17 cellular contexts compared by ENCODE assay signal in genomic region chr1:2582401-2582800, GRCh38. TPM values are rescaled to one million over a fixed set of nuclear protein-coding genes. Genes with fewer than 3 reads are reported as not detected.
A peak's percentile ranks its signal among the peaks of the same experiment; 100 is the strongest.
DNase-seq lines count a peak whose midpoint lies in the region; ATAC-seq and TF ChIP-seq lines count a peak whose summit lies in the region.
"Had no signal": no experiment of that assay in that cellular context is flagged by ENCODE, and none has a peak within 500 bp of the region (broad histone marks: within the 10 kb centered on the region; RNA-seq: fewer than 3 reads in every experiment).

No MANE protein-coding gene starts in this region.

- H3K9me3 ChIP-seq in spleen (no peaks in the 10 kb centered on the region), thyroid gland (no peaks in the 10 kb centered on the region)
- H3K9me3 ChIP-seq: adrenal gland, heart left ventricle, SJSA1, vagina had no signal

- DNase-seq in activated CD8-positive, alpha-beta T cell treated with anti-CD3 and anti-CD28 coated beads for 36 hours: no peak
- DNase-seq in activated CD8-positive, alpha-beta T cell treated with anti-CD3 and anti-CD28 coated beads, Interleukin-2, amount 10 ng/mL, durations not matched to agents 7 days and 5 days: no peak
- DNase-seq in activated B cell treated with CpG ODN at 0.5 μM for 24 hours (no peak), glomerular visceral epithelial cell (ENCODE audit: extremely low spot score) (peak; percentile 17), spleen (no peak), thyroid gland (no peak), SKM-1 treated with dmso at 0.1 percent for 144 hours (lab: John Stamatoyannopoulos, UW; ENCODE audit: unreplicated experiment) (no peak)
- DNase-seq: GOT3; NCI-H2227 treated with DMSO at 0.1 percent for 48 hours; retina; stimulated activated CD4-positive, alpha-beta T cell treated with anti-CD3 and anti-CD28 coated beads, Interleukin-4, amount 100 ng/mL, for 1 hour had no signal

- no peak overlapping the region for H3K4me3 Mint-ChIP-seq in activated CD8-positive, alpha-beta T cell treated with anti-CD3 and anti-CD28 coated beads for 36 hours
- no peak overlapping the region for H3K4me3 Mint-ChIP-seq in activated CD8-positive, alpha-beta T cell treated with anti-CD3 and anti-CD28 coated beads, Interleukin-2, amount 10 ng/mL, durations not matched to agents 7 days and 5 days
- peak overlapping the region; percentile 9 for H3K4me3 Mint-ChIP-seq in activated B cell treated with CpG ODN at 0.5 μM for 24 hours

- H3K9me3 Mint-ChIP-seq in activated CD8-positive, alpha-beta T cell treated with anti-CD3 and anti-CD28 coated beads for 36 hours: peaks cover 3% of the 10 kb centered on the region
- H3K9me3 Mint-ChIP-seq in activated CD8-positive, alpha-beta T cell treated with anti-CD3 and anti-CD28 coated beads, Interleukin-2, amount 10 ng/mL, durations not matched to agents 7 days and 5 days (ENCODE audit: insufficient read depth): no peaks in the 10 kb centered on the region
- H3K9me3 Mint-ChIP-seq in activated B cell treated with CpG ODN at 0.5 μM for 24 hours: peaks cover 3% of the 10 kb centered on the region

- peaks cover 29% of the 10 kb centered on the region for H3K36me3 Mint-ChIP-seq in activated CD8-positive, alpha-beta T cell treated with anti-CD3 and anti-CD28 coated beads for 36 hours (ENCODE audit: low read depth)
- H3K36me3 Mint-ChIP-seq in activated CD8-positive, alpha-beta T cell treated with anti-CD3 and anti-CD28 coated beads, Interleukin-2, amount 10 ng/mL, durations not matched to agents 7 days and 5 days (ENCODE audit: low read depth): peaks cover 13% of the 10 kb centered on the region
- H3K36me3 Mint-ChIP-seq in activated B cell treated with CpG ODN at 0.5 μM for 24 hours (ENCODE audit: low read depth): peaks cover 5% of the 10 kb centered on the region

- no peak overlapping the region for H3K4me3 ChIP-seq in spleen
- H3K4me3 ChIP-seq in thyroid gland (replicated peaks in 1 of 3): no peak overlapping the region
- H3K4me3 ChIP-seq: adrenal gland, heart left ventricle, SJSA1, vagina had no signal

- 75 to 81% (median 77%) methylated on average over 7 of the region's 7 CpGs for WGBS in spleen, 5 donors
- WGBS in thyroid gland, 2 donors: 54 to 63% methylated on average over 5 to 7 of the region's 7 CpGs

- TF ChIP-seq CTCF in activated CD8-positive, alpha-beta T cell treated with anti-CD3 and anti-CD28 coated beads for 36 hours (IDR thresholded peaks at IDR 0.05): no peak
- TF ChIP-seq CTCF in activated B cell treated with CpG ODN at 0.5 μM for 24 hours (IDR thresholded peaks at IDR 0.05) (no peak), spleen (IDR thresholded peaks at IDR 0.05 in 8 of 11, conservative IDR thresholded peaks at IDR 0.05 in 3 of 11) (no peak), thyroid gland (IDR thresholded peaks at IDR 0.05) (no peak)

- no peak for ATAC-seq in activated CD8-positive, alpha-beta T cell treated with anti-CD3 and anti-CD28 coated beads for 36 hours
- no peak for ATAC-seq in activated CD8-positive, alpha-beta T cell treated with anti-CD3 and anti-CD28 coated beads, Interleukin-2, amount 10 ng/mL, durations not matched to agents 7 days and 5 days
- no peak for ATAC-seq in activated B cell treated with CpG ODN at 0.5 μM for 24 hours (ENCODE audit: low read depth)
- ATAC-seq in GM18519 (IDR thresholded peaks at IDR 0.05; ENCODE audit: low FRiP score, unreplicated experiment): no peak
- ATAC-seq: heart left ventricle had no signal

- intact Hi-C loops in activated CD8-positive, alpha-beta T cell treated with anti-CD3 and anti-CD28 coated beads for 36 hours (cut with micrococcal nuclease): loop anchor here (10.0 kb wide), 1 partner anchor 62 kb away; no protein-coding TSS in a partner anchor
- intact Hi-C loops in activated B cell treated with CpG ODN at 0.5 μM for 24 hours (cut with micrococcal nuclease): loop anchor here (10.0 kb wide), 2 partner anchors 808 to 1322 kb away; partner anchors contain the start of genes C1orf174 and NADK
- intact Hi-C loops in spleen (cut with DNase I; ENCODE audit: low total_unique reads): no loop called here
- intact Hi-C loops in thyroid gland (cut with DNase I): no loop called here

- peaks cover 66% of the 10 kb centered on the region for H3K4me1 Mint-ChIP-seq in activated CD8-positive, alpha-beta T cell treated with anti-CD3 and anti-CD28 coated beads for 36 hours (ENCODE audit: low read depth)
- peaks cover 60% of the 10 kb centered on the region for H3K4me1 Mint-ChIP-seq in activated CD8-positive, alpha-beta T cell treated with anti-CD3 and anti-CD28 coated beads, Interleukin-2, amount 10 ng/mL, durations not matched to agents 7 days and 5 days (ENCODE audit: low read depth)
- H3K4me1 Mint-ChIP-seq in activated B cell treated with CpG ODN at 0.5 μM for 24 hours: peaks cover 76% of the 10 kb centered on the region

- peaks cover 38 to 91% (median 68%) of the 10 kb centered on the region in 6 donors for H3K4me1 ChIP-seq in spleen
- H3K4me1 ChIP-seq in thyroid gland: peaks cover 26 to 40% of the 10 kb centered on the region in 2 donors

- POLR2A ChIA-PET in activated CD8-positive, alpha-beta T cell treated with anti-CD3 and anti-CD28 coated beads for 36 hours (lab: Charles Lee): interaction anchor here (1.4 to 6.2 kb wide), 4 partner anchors 9 to 56 kb away, joined by 4 to 100 read pairs (median 27); partner anchors contain the start of genes PANK4 and TNFRSF14
- POLR2A ChIA-PET in activated CD8-positive, alpha-beta T cell treated with anti-CD3 and anti-CD28 coated beads, Interleukin-2, amount 10 ng/mL, durations not matched to agents 7 days and 5 days (lab: Charles Lee): interaction anchor here (3.2 kb wide), 1 partner anchor 26 kb away, joined by 13 read pairs; the partner anchor contains the start of gene TNFRSF14
- POLR2A ChIA-PET in activated B cell treated with CpG ODN at 0.5 μM for 24 hours (lab: Charles Lee): interaction anchor here (6.5 to 8.1 kb wide), 2 partner anchors 26 to 35 kb away, joined by 209 to 224 read pairs; partner anchors contain the start of gene TNFRSF14

- H3K27me3 Mint-ChIP-seq in activated CD8-positive, alpha-beta T cell treated with anti-CD3 and anti-CD28 coated beads for 36 hours: no peaks in the 10 kb centered on the region
- no peaks in the 10 kb centered on the region for H3K27me3 Mint-ChIP-seq in activated CD8-positive, alpha-beta T cell treated with anti-CD3 and anti-CD28 coated beads, Interleukin-2, amount 10 ng/mL, durations not matched to agents 7 days and 5 days (ENCODE audit: low read depth)
- no peaks in the 10 kb centered on the region for H3K27me3 Mint-ChIP-seq in activated B cell treated with CpG ODN at 0.5 μM for 24 hours

- peak overlapping the region; percentile 86 for H3K27ac Mint-ChIP-seq in activated CD8-positive, alpha-beta T cell treated with anti-CD3 and anti-CD28 coated beads for 36 hours
- no peak overlapping the region for H3K27ac Mint-ChIP-seq in activated CD8-positive, alpha-beta T cell treated with anti-CD3 and anti-CD28 coated beads, Interleukin-2, amount 10 ng/mL, durations not matched to agents 7 days and 5 days
- H3K27ac Mint-ChIP-seq in activated B cell treated with CpG ODN at 0.5 μM for 24 hours: peak overlapping the region; percentile 93

- peaks cover 0 to 7% (median 0%) of the 10 kb centered on the region in 7 donors for H3K27me3 ChIP-seq in spleen (replicated peaks in 1 of 7)
- no peaks in the 10 kb centered on the region for H3K27me3 ChIP-seq in thyroid gland
- H3K27me3 ChIP-seq: vagina had no signal

- CTCF ChIA-PET in activated CD8-positive, alpha-beta T cell treated with anti-CD3 and anti-CD28 coated beads for 36 hours (lab: Charles Lee): interaction anchor here (2.2 to 2.4 kb wide), 2 partner anchors 21 to 35 kb away, joined by 11 read pairs; no protein-coding TSS in a partner anchor
- CTCF ChIA-PET in activated CD8-positive, alpha-beta T cell treated with anti-CD3 and anti-CD28 coated beads, Interleukin-2, amount 10 ng/mL, durations not matched to agents 7 days and 5 days (lab: Charles Lee): interaction anchor here (5.0 kb wide), 1 partner anchor 35 kb away, joined by 28 read pairs; no protein-coding TSS in a partner anchor
- CTCF ChIA-PET in activated B cell treated with CpG ODN at 0.5 μM for 24 hours (lab: Charles Lee): interaction anchor here (1.4 kb wide), 1 partner anchor 56 kb away, joined by 3 read pairs; the partner anchor contains the start of gene PANK4

- peak overlapping the region in 6 of 8 donors; percentile 11 to 95 (median 62) for H3K27ac ChIP-seq in spleen
- no peak overlapping the region for H3K27ac ChIP-seq in thyroid gland
- H3K27ac ChIP-seq: adrenal gland, SJSA1, vagina had no signal

- H3K36me3 ChIP-seq in spleen: no peaks in the 10 kb centered on the region
- H3K36me3 ChIP-seq in thyroid gland: no peaks in the 10 kb centered on the region
- H3K36me3 ChIP-seq: adrenal gland, heart left ventricle, SJSA1, vagina had no signal

- TF ChIP-seq POLR2A in spleen (IDR thresholded peaks at IDR 0.05) (no peak), thyroid gland (IDR thresholded peaks at IDR 0.05) (no peak)

RNA-seq across cellular contexts. Expression of gene PRXL2B, which starts 4.2 kb away (rescaled TPM):
- total RNA-seq in activated CD8-positive, alpha-beta T cell treated with anti-CD3 and anti-CD28 coated beads for 36 hours: 10 to 100 TPM; 39.1 to 43.6 TPM
- 10 to 100 TPM; 35.6 to 40.6 TPM for total RNA-seq in activated CD8-positive, alpha-beta T cell treated with anti-CD3 and anti-CD28 coated beads, Interleukin-2, amount 10 ng/mL, durations not matched to agents 7 days and 5 days
- 12.6 and 13.5 TPM in 2 replicates for total RNA-seq in activated B cell treated with CpG ODN at 0.5 μM for 24 hours
- total RNA-seq in spleen: 10 to 100 TPM; 21.9 to 43.0 (median 26.7) TPM
- 10 to 100 TPM; 10.7 to 29.0 (median 13.2) TPM for polyA plus RNA-seq in spleen
- 10 to 100 TPM; 14.6 to 24.7 (median 18.0) TPM for total RNA-seq in thyroid gland

RNA-seq across cellular contexts. Expression of gene TNFRSF14, which starts 26.2 kb away (rescaled TPM):
- 100 to 1,000 TPM; 134 to 140 TPM for total RNA-seq in activated CD8-positive, alpha-beta T cell treated with anti-CD3 and anti-CD28 coated beads for 36 hours
- total RNA-seq in activated CD8-positive, alpha-beta T cell treated with anti-CD3 and anti-CD28 coated beads, Interleukin-2, amount 10 ng/mL, durations not matched to agents 7 days and 5 days: 10 to 100 TPM; 85.8 to 86.5 TPM
- 140 and 148 TPM in 2 replicates for total RNA-seq in activated B cell treated with CpG ODN at 0.5 μM for 24 hours
- 100 to 1,000 TPM; 146 to 203 (median 190) TPM for total RNA-seq in spleen
- polyA plus RNA-seq in spleen: 100 to 1,000 TPM; 167 to 366 (median 302) TPM
- total RNA-seq in thyroid gland: 10 to 100 TPM; 36.3 to 47.5 (median 46.7) TPM

RNA-seq across cellular contexts. Expression of gene MMEL1, which starts 50.4 kb away (rescaled TPM):
- 1 to 10 TPM; 1.8 to 3.1 TPM for total RNA-seq in activated CD8-positive, alpha-beta T cell treated with anti-CD3 and anti-CD28 coated beads for 36 hours
- 1 to 10 TPM; 3.7 to 4.0 TPM for total RNA-seq in activated CD8-positive, alpha-beta T cell treated with anti-CD3 and anti-CD28 coated beads, Interleukin-2, amount 10 ng/mL, durations not matched to agents 7 days and 5 days
- total RNA-seq in activated B cell treated with CpG ODN at 0.5 μM for 24 hours: not detected in 2 replicates
- total RNA-seq in spleen: 1 to 10 TPM in 6 of 7 donors, not detected in 1; 1.9 to 4.6 (median 3.5) TPM
- 1 to 10 TPM; 2.5 to 6.4 (median 2.9) TPM for polyA plus RNA-seq in spleen
- 1 to 10 TPM in 2 of 4 donors, under 1 TPM in 1, not detected in 1; 0.98 to 2.5 (median 2.0) TPM for total RNA-seq in thyroid gland
- total RNA-seq: epithelial cell of proximal tubule, SJSA1 had no signal

RNA-seq across cellular contexts. Expression of gene HES5, which starts 52.3 kb away (rescaled TPM):
- total RNA-seq in activated CD8-positive, alpha-beta T cell treated with anti-CD3 and anti-CD28 coated beads for 36 hours: not detected
- not detected for total RNA-seq in activated CD8-positive, alpha-beta T cell treated with anti-CD3 and anti-CD28 coated beads, Interleukin-2, amount 10 ng/mL, durations not matched to agents 7 days and 5 days
- total RNA-seq in activated B cell treated with CpG ODN at 0.5 μM for 24 hours (not detected in 2 replicates), spleen (under 1 TPM in 4 of 7 donors, not detected in 3; 0.36 to 0.54 (median 0.42) TPM), thyroid gland (not detected)
- polyA plus RNA-seq in spleen: under 1 TPM in 1 of 3 donors, not detected in 2; 0.36 TPM
- total RNA-seq: adrenal gland, epithelial cell of proximal tubule, SJSA1, vagina had no signal
- polyA plus RNA-seq: adrenal gland had no signal

RNA-seq across cellular contexts. Expression of gene PANK4, which starts 56.0 kb away (rescaled TPM):
- total RNA-seq in activated CD8-positive, alpha-beta T cell treated with anti-CD3 and anti-CD28 coated beads for 36 hours: 10 to 100 TPM; 39.0 to 40.6 TPM
- total RNA-seq in activated CD8-positive, alpha-beta T cell treated with anti-CD3 and anti-CD28 coated beads, Interleukin-2, amount 10 ng/mL, durations not matched to agents 7 days and 5 days: 10 to 100 TPM; 55.9 to 66.8 TPM
- total RNA-seq in activated B cell treated with CpG ODN at 0.5 μM for 24 hours (43.1 and 54.0 TPM in 2 replicates), spleen (10 to 100 TPM; 34.9 to 49.5 (median 47.6) TPM), thyroid gland (10 to 100 TPM; 29.3 to 39.9 (median 38.0) TPM)
- 10 to 100 TPM; 13.8 to 30.6 (median 14.0) TPM for polyA plus RNA-seq in spleen

Comparison
In these comparisons a context has a peak if more than half of its experiments do, and no peak if none do; other contexts are left out.
1. H3K27ac ChIP-seq: peak in spleen (6 of 8); none in thyroid gland (0 of 3).
2. intact Hi-C loops: an anchor here in activated CD8-positive, alpha-beta T cell treated with anti-CD3 and anti-CD28 coated beads for 36 hours (10.0 kb wide) and activated B cell treated with CpG ODN at 0.5 μM for 24 hours (10.0 kb wide); none called in spleen and thyroid gland.